Comparison of ENCODE assay signal across 30 cellular contexts in the genomic region with DNA sequence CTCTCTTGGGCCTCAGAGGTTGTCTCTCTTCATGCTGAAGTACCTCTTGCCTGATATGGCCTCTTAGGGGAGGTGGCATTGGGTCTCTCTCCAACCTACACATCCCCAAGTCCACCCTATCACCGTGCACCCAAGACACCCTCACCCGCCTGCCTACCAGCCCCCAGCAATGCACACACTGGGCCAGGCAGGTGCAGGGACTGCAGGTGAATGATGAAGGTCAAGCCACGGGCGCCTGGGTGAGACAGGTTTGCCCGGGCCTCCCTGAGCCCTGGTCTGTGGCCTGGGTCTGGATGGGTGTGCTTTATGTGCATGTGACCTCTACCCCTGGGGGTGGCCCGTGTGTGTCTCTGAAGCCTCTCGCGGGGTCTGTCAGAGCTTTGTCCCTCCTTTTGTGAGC.
"Had no signal": no experiment of that assay in that cellular context is flagged by ENCODE, and none has a peak within 500 bp of the region (broad histone marks: within the 10 kb centered on the region; RNA-seq: fewer than 3 reads in every experiment).

No MANE protein-coding gene starts in this region.

- H3K36me3 ChIP-seq: adrenal gland had no signal

- DNase-seq: activated B cell treated with CpG ODN at 0.5 μM for 24 hours; activated CD4-positive, alpha-beta memory T cell treated with anti-CD3 and anti-CD28 coated beads for 36 hours; activated CD4-positive, alpha-beta T cell treated with anti-CD3 and anti-CD28 coated beads for 4 hours; activated CD4-positive, alpha-beta T cell treated with anti-CD3 and anti-CD28 coated beads, Interleukin-2, amount 50 U/mL, for 1 hour; activated CD4-positive, CD25-positive, alpha-beta regulatory T cell treated with anti-CD3 and anti-CD28 coated beads, Interleukin-2, amount 50 U/mL, for 72 hours; activated CD8-positive, alpha-beta memory T cell treated with anti-CD3 and anti-CD28 coated beads for 24 hours; activated CD8-positive, alpha-beta memory T cell treated with anti-CD3 and anti-CD28 coated beads, Interleukin-2, amount 10 ng/mL, durations not matched to agents 7 days and 5 days; activated CD8-positive, alpha-beta memory T cell treated with anti-CD3 and anti-CD28 coated beads, Interleukin-2, amount 50 U/mL, for 48 hours; activated effector memory CD4-positive, alpha-beta T cell treated with Interleukin-2 at 50 U/mL for 16 hours; activated naive CD4-positive, alpha-beta T cell treated with anti-CD3 and anti-CD28 coated beads, Interleukin-2, amount 10 ng/mL, durations not matched to agents 7 days and 5 days; activated naive CD8-positive, alpha-beta T cell treated with anti-CD3 and anti-CD28 coated beads, Interleukin-2, amount 10 ng/mL, durations not matched to agents 7 days and 5 days; activated T-cell treated with anti-CD3 and anti-CD28 coated beads, Interleukin-2, amount 50 U/mL, for 48 hours; adrenal gland; body of pancreas; central memory CD4-positive, alpha-beta T cell; Karpas-422; KBM-7; NCI-H1105; NCI-H1417 treated with DMSO at 0.1 percent for 48 hours; NCI-H187 treated with DMSO at 0.1 percent for 48 hours; NCI-H2081; NCI-H345; NCI-H524 treated with DMSO at 0.1 percent for 48 hours; Right ventricle myocardium superior; SW 1271; T-helper 1 cell; T-helper 2 cell; T-helper 9 cell had no signal

- H3K4me1 ChIP-seq: adrenal gland, body of pancreas had no signal

- H3K27me3 ChIP-seq: adrenal gland, body of pancreas had no signal

- H3K27me3 Mint-ChIP-seq: activated CD4-positive, alpha-beta memory T cell treated with anti-CD3 and anti-CD28 coated beads for 36 hours; activated CD8-positive, alpha-beta memory T cell treated with anti-CD3 and anti-CD28 coated beads, Interleukin-2, amount 10 ng/mL, durations not matched to agents 7 days and 5 days; activated naive CD8-positive, alpha-beta T cell treated with anti-CD3 and anti-CD28 coated beads, Interleukin-2, amount 10 ng/mL, durations not matched to agents 7 days and 5 days had no signal

- H3K27ac ChIP-seq: adrenal gland, body of pancreas, VCaP had no signal

- ATAC-seq: activated CD8-positive, alpha-beta memory T cell treated with anti-CD3 and anti-CD28 coated beads, Interleukin-2, amount 10 ng/mL, durations not matched to agents 7 days and 5 days; body of pancreas; Panc1 had no signal

- H3K4me1 Mint-ChIP-seq: activated B cell treated with CpG ODN at 0.5 μM for 24 hours; activated CD8-positive, alpha-beta memory T cell treated with anti-CD3 and anti-CD28 coated beads, Interleukin-2, amount 10 ng/mL, durations not matched to agents 7 days and 5 days; activated naive CD4-positive, alpha-beta T cell treated with anti-CD3 and anti-CD28 coated beads, Interleukin-2, amount 10 ng/mL, durations not matched to agents 7 days and 5 days; activated naive CD8-positive, alpha-beta T cell treated with anti-CD3 and anti-CD28 coated beads, Interleukin-2, amount 10 ng/mL, durations not matched to agents 7 days and 5 days had no signal

- H3K4me3 ChIP-seq: adrenal gland, body of pancreas had no signal

- H3K4me3 Mint-ChIP-seq: activated B cell treated with CpG ODN at 0.5 μM for 24 hours; activated CD4-positive, alpha-beta memory T cell treated with anti-CD3 and anti-CD28 coated beads for 36 hours; activated CD8-positive, alpha-beta memory T cell treated with anti-CD3 and anti-CD28 coated beads, Interleukin-2, amount 10 ng/mL, durations not matched to agents 7 days and 5 days; activated naive CD4-positive, alpha-beta T cell treated with anti-CD3 and anti-CD28 coated beads, Interleukin-2, amount 10 ng/mL, durations not matched to agents 7 days and 5 days; activated naive CD8-positive, alpha-beta T cell treated with anti-CD3 and anti-CD28 coated beads, Interleukin-2, amount 10 ng/mL, durations not matched to agents 7 days and 5 days had no signal

- H3K27ac Mint-ChIP-seq: activated B cell treated with CpG ODN at 0.5 μM for 24 hours; activated CD4-positive, alpha-beta memory T cell treated with anti-CD3 and anti-CD28 coated beads for 36 hours; activated CD8-positive, alpha-beta memory T cell treated with anti-CD3 and anti-CD28 coated beads, Interleukin-2, amount 10 ng/mL, durations not matched to agents 7 days and 5 days; activated naive CD4-positive, alpha-beta T cell treated with anti-CD3 and anti-CD28 coated beads, Interleukin-2, amount 10 ng/mL, durations not matched to agents 7 days and 5 days; activated naive CD8-positive, alpha-beta T cell treated with anti-CD3 and anti-CD28 coated beads, Interleukin-2, amount 10 ng/mL, durations not matched to agents 7 days and 5 days had no signal
